ENCODE assay signal across 8 cellular contexts in genomic region chr2:172555522-172556283, GRCh38. TPM values are rescaled to one million over a fixed set of nuclear protein-coding genes. Genes with fewer than 3 reads are reported as not detected.
DNase-seq lines count a peak whose midpoint lies in the region; ATAC-seq and TF ChIP-seq lines count a peak whose summit lies in the region.

TSS of gene PDK1 (plus strand) at chr2:172556090. CDS start at chr2:172556151, 61 bp downstream.

- H3K4me1 ChIP-seq in mammary epithelial cell (ENCODE audit: insufficient read depth, low read length) = peaks cover 45% of the 10 kb centered on the region

- dilution Hi-C loops in mammary epithelial cell (cut with HindIII; ENCODE audit: low sequenced_read_pairs) = loop anchor here (10.0 kb wide), 1 partner anchor 51 kb away; no protein-coding TSS in a partner anchor

- H2AFZ ChIP-seq in mammary epithelial cell (ENCODE audit: low read depth, low read length) = peak within 1 kb of the TSS; percentile 95

- H3K9ac ChIP-seq in mammary epithelial cell (ENCODE audit: insufficient read depth, low read length) = peak within 1 kb of the TSS; percentile 97

- peaks cover 14% of the 10 kb centered on the region for H3K36me3 ChIP-seq in WERI-Rb-1
- H3K36me3 ChIP-seq in mammary epithelial cell (ENCODE audit: insufficient read depth, low read length) = peaks cover 4% of the 10 kb centered on the region

- H3K27me3 ChIP-seq in WERI-Rb-1 (ENCODE audit: insufficient read depth, low read depth, severe bottlenecking) (no peaks in the 10 kb centered on the region), mammary epithelial cell (ENCODE audit: insufficient read depth, low read length) (no peaks in the 10 kb centered on the region)

- in situ Hi-C loops in ACHN (cut with HindIII; ENCODE audit: low pct_ligation_motif_present, low pct_unique_long_range_greater_than_20kb, low sequenced_read_pairs) = no loop called here
- in situ Hi-C loops in mammary epithelial cell (cut with MboI; ENCODE audit: low sequenced_read_pairs in 2 of 2) = no loop called here

- H3K27ac ChIP-seq in WERI-Rb-1 = peak within 1 kb of the TSS; percentile 85
- peak within 1 kb of the TSS; percentile 98 for H3K27ac ChIP-seq in mammary epithelial cell (ENCODE audit: insufficient read depth, low read depth, low read length)

- intact Hi-C loops in mammary epithelial cell (cut with micrococcal nuclease) = loop anchor here (1.0 to 5.0 kb wide), 2 partner anchors 43 to 155 kb away; no protein-coding TSS in a partner anchor

- TF ChIP-seq CTCF in WERI-Rb-1 (IDR thresholded peaks at IDR 0.05; ENCODE audit: low read depth, low read length) (no peak), mammary epithelial cell (conservative IDR thresholded peaks at IDR 0.05 in 1 of 2, IDR thresholded peaks at IDR 0.05 in 1 of 2; ENCODE audit: extremely low read depth in 1 of 2, insufficient read depth in 1 of 2, low read depth in 1 of 2, low read length in 2 of 2) (no peak)

- H4K20me1 ChIP-seq in mammary epithelial cell (ENCODE audit: insufficient read depth, low read length) = no peaks in the 10 kb centered on the region

- peak; percentile 57 for ATAC-seq in GM18870 (IDR thresholded peaks at IDR 0.05; ENCODE audit: unreplicated experiment)
- peak; percentile 82 for ATAC-seq in HG03108 (IDR thresholded peaks at IDR 0.05; ENCODE audit: unreplicated experiment)

- peaks cover 70% of the 10 kb centered on the region for H3K79me2 ChIP-seq in mammary epithelial cell (ENCODE audit: insufficient read depth, low read length)

- peak; percentile 89 for DNase-seq in ACHN
- peak; percentile 91 for DNase-seq in NCI-H2196 treated with DMSO at 0.1 percent for 48 hours (lab: John Stamatoyannopoulos, UW; ENCODE audit: unreplicated experiment)
- DNase-seq in WERI-Rb-1 = peak; percentile 87
- peak; percentile 92 for DNase-seq in mammary epithelial cell
- peak; percentile 94 for DNase-seq in iPS-NIHi7 (ENCODE audit: extremely low spot score)
- DNase-seq in smooth muscle cell of the brain vasculature (ENCODE audit: low read depth, low spot score) = peak; percentile 62

- 0% methylated on average over 13 of the region's 88 CpGs for WGBS in mammary epithelial cell (ENCODE audit: low coverage, missing lambda C conversion rate)

- H3K4me2 ChIP-seq in mammary epithelial cell (ENCODE audit: insufficient read depth, low read depth, low read length) = peak within 1 kb of the TSS; percentile 94

- no peaks in the 10 kb centered on the region for H3K9me3 ChIP-seq in WERI-Rb-1 (ENCODE audit: severe bottlenecking)
- H3K9me3 ChIP-seq in mammary epithelial cell (replicated peaks; ENCODE audit: insufficient read depth, low read length) = no peaks in the 10 kb centered on the region

- CTCF ChIA-PET in mammary epithelial cell (lab: Charles Lee; ENCODE audit: low non-redundant PET) = no interaction called here

- H3K4me3 ChIP-seq in WERI-Rb-1 (ENCODE audit: low read depth, low read length) (peak within 1 kb of the TSS; percentile 81), mammary epithelial cell (replicated peaks in 1 of 3; ENCODE audit: insufficient read depth in 1 of 3, low read depth in 2 of 3, low read length in 3 of 3) (peak within 1 kb of the TSS; percentile 84 to 94 (median 94))

- no TSS peak for BruUV-seq in mammary epithelial cell (replicated peaks; lab: Mats Ljungman, UMichigan)

RNA-seq across cellular contexts. Expression of gene PDK1, which starts in this region (rescaled TPM):
- total RNA-seq in mammary epithelial cell = 10 to 100 TPM; 13.8 to 34.0 TPM
- 25.0 TPM for polyA plus RNA-seq in mammary epithelial cell
- 105 TPM for polyA minus RNA-seq in mammary epithelial cell

Comparison
In these comparisons a context has a peak if more than half of its experiments do, and no peak if none do; other contexts are left out.
1. Peak in every context shown above with its lines: DNase-seq, ATAC-seq, H3K4me3 ChIP-seq and H3K27ac ChIP-seq.